22 cellular contexts compared by ENCODE assay signal in the genomic region with DNA sequence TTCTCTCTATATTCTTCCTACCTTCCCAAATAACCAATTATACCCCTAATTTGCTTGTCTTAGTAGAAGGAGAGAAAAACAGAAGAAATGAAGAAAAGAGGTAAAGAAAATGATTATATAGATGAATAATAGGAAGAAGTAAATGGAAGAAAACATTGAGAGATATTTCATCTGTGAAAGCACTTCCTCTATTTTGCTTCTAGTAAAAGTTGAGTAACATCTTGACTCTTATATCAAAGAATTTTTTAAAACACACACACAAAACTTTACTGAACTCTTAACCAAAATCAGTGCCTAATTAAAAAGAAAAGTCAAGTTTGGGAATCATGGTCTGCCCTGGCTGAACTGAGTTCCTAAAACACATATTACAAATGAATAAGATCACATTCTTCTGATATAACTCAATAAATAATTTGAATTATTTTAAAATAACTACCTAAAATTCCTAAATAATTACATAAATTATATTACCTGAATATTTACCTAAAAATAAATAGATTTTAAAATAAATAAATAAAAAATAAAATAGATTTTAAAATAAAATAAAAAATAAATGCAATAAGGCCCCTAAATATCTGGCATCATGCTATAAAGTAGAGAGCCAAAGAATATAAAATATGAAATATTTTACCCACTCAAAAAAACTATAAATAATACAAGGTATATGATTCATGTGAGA. TPM values are rescaled to one million over a fixed set of nuclear protein-coding genes. Genes with fewer than 3 reads are reported as not detected.
DNase-seq lines count a peak whose midpoint lies in the region; FAIRE-seq and TF ChIP-seq lines count a peak whose summit lies in the region.
"Had no signal": no experiment of that assay in that cellular context is flagged by ENCODE, and none has a peak within 500 bp of the region (broad histone marks: within the 10 kb centered on the region; RNA-seq: fewer than 3 reads in every experiment).

No MANE protein-coding gene starts in this region.

- H3K36me3 ChIP-seq in CD8-positive, alpha-beta memory T cell (ENCODE audit: insufficient read depth, low read length), result no peaks in the 10 kb centered on the region
- H3K36me3 ChIP-seq: MG63 had no signal

- POLR2A ChIA-PET in CD8-positive, alpha-beta memory T cell (lab: Charles Lee), result no interaction called here

- H3K27me3 ChIP-seq in CD8-positive, alpha-beta memory T cell (ENCODE audit: insufficient read depth, low read length, poor library complexity, severe bottlenecking), result no peaks in the 10 kb centered on the region
- H3K27me3 ChIP-seq: MG63 had no signal

- no TSS peak for BruUV-seq in Calu3 (replicated peaks; lab: Mats Ljungman, UMichigan)

- H3K27ac Mint-ChIP-seq in CD8-positive, alpha-beta memory T cell, result no peak overlapping the region
- no peak overlapping the region for H3K27ac Mint-ChIP-seq in Calu3 (ENCODE audit: unreplicated experiment)
- H3K27ac Mint-ChIP-seq: HFFc6 had no signal

- no peaks in the 10 kb centered on the region for H3K9me3 Mint-ChIP-seq in CD8-positive, alpha-beta memory T cell
- no peaks in the 10 kb centered on the region for H3K9me3 Mint-ChIP-seq in Calu3 (ENCODE audit: low read depth, unreplicated experiment)
- H3K9me3 Mint-ChIP-seq: HFFc6 had no signal

- no peak for TF ChIP-seq CTCF in Calu3 (IDR thresholded peaks at IDR 0.05; ENCODE audit: unreplicated experiment)

- DNase-seq in MV-4-11 (lab: John Stamatoyannopoulos, UW), result peak; percentile 19
- DNase-seq in CD8-positive, alpha-beta memory T cell, result no peak
- no peak for DNase-seq in CD1c-positive myeloid dendritic cell (ENCODE audit: extremely low spot score)
- no peak for DNase-seq in H54 (ENCODE audit: insufficient read length, low spot score)
- no peak for DNase-seq in Calu3
- DNase-seq: Caco-2, DMS79, GDM1, HFFc6, NCI-H1417 treated with DMSO at 0.1 percent for 48 hours, NCI-H2029 treated with DMSO at 0.1 percent for 48 hours, NCI-H510A, NCI-H82 had no signal

- no peaks in the 10 kb centered on the region for H3K4me1 ChIP-seq in CD8-positive, alpha-beta memory T cell (ENCODE audit: insufficient read depth, low read length)
- H3K4me1 ChIP-seq: Caco-2 had no signal

- FAIRE-seq in A204.1 (lab: Jason Lieb, UNC) (peak; percentile 90), TTC549 (lab: Jason Lieb, UNC) (peak; percentile 75), endometrium (lab: Jason Lieb, UNC) (peak; percentile 76), H54 (lab: Jason Lieb, UNC) (no peak)
- FAIRE-seq: H1 had no signal

- intact Hi-C loops in Calu3 (cut with micrococcal nuclease; ENCODE audit: unreplicated experiment), result no loop called here

- H3K27ac ChIP-seq in CD8-positive, alpha-beta memory T cell (ENCODE audit: low read depth, low read length), result no peak overlapping the region
- H3K27ac ChIP-seq: C4-2B, KMS-11 had no signal

- no peak overlapping the region for H3K4me3 Mint-ChIP-seq in CD8-positive, alpha-beta memory T cell
- H3K4me3 Mint-ChIP-seq in Calu3 (ENCODE audit: low read depth, unreplicated experiment), result no peak overlapping the region
- H3K4me3 Mint-ChIP-seq: HFFc6 had no signal

- CTCF ChIA-PET in CD8-positive, alpha-beta memory T cell (lab: Charles Lee), result no interaction called here
- CTCF ChIA-PET in Calu3 (lab: Charles Lee), result no interaction called here

- no peaks in the 10 kb centered on the region for H3K9me3 ChIP-seq in CD8-positive, alpha-beta memory T cell (ENCODE audit: low read length)
- H3K9me3 ChIP-seq: Caco-2, MG63 had no signal

- no peak overlapping the region for H3K4me3 ChIP-seq in CD8-positive, alpha-beta memory T cell (ENCODE audit: low read length)
- H3K4me3 ChIP-seq: MG63 had no signal

- H3K4me1 Mint-ChIP-seq in CD8-positive, alpha-beta memory T cell, result no peaks in the 10 kb centered on the region
- H3K4me1 Mint-ChIP-seq in Calu3 (ENCODE audit: low read depth, unreplicated experiment), result no peaks in the 10 kb centered on the region

- H3K36me3 Mint-ChIP-seq in CD8-positive, alpha-beta memory T cell, result peaks cover 0 to 2% (median 0%) of the 10 kb centered on the region in 3 donors
- H3K36me3 Mint-ChIP-seq in Calu3 (ENCODE audit: insufficient read depth, unreplicated experiment), result no peaks in the 10 kb centered on the region

- TF ChIP-seq POLR2A in H54 (IDR thresholded peaks at IDR 0.05; ENCODE audit: low read depth, low read length), result no peak

- H3K27me3 Mint-ChIP-seq in CD8-positive, alpha-beta memory T cell, result peaks cover 4 to 19% of the 10 kb centered on the region in 2 donors
- H3K27me3 Mint-ChIP-seq in Calu3 (ENCODE audit: unreplicated experiment), result no peaks in the 10 kb centered on the region

RNA-seq across cellular contexts. Expression of gene SLC17A2, which starts 8.8 kb away (rescaled TPM):
- not detected for total RNA-seq in CD8-positive, alpha-beta memory T cell
- polyA plus RNA-seq in CD8-positive, alpha-beta memory T cell, result not detected
- total RNA-seq in Calu3 (2022), result not detected in 2 replicates
- total RNA-seq: A172; Caco-2; H1; HFFc6; T-helper 1 cell treated with Interleukin-12 subunit alpha and Interleukin-12 subunit beta and Interleukin-4 antibody, amounts not matched to agents 30 ng/mL and 1 ng/mL, for 36 hours had no signal
- polyA plus RNA-seq: H1 had no signal

RNA-seq across cellular contexts. Expression of gene TRIM38, which starts 40.9 kb away (rescaled TPM):
- 10 to 100 TPM; 10.8 to 11.2 TPM for total RNA-seq in CD8-positive, alpha-beta memory T cell
- polyA plus RNA-seq in CD8-positive, alpha-beta memory T cell, result 10.1 TPM
- total RNA-seq in Calu3 (2022), result 20.6 and 26.1 TPM in 2 replicates

RNA-seq across cellular contexts. Expression of gene SLC17A3, which starts 47.6 kb away (rescaled TPM):
- total RNA-seq in CD8-positive, alpha-beta memory T cell, result not detected
- not detected for polyA plus RNA-seq in CD8-positive, alpha-beta memory T cell
- total RNA-seq in Calu3 (2022), result not detected in 2 replicates
- total RNA-seq: A172, Caco-2, H1, HFFc6 had no signal
- polyA plus RNA-seq: H1 had no signal
